ENCODE assay signal across 17 cellular contexts in the genomic region with DNA sequence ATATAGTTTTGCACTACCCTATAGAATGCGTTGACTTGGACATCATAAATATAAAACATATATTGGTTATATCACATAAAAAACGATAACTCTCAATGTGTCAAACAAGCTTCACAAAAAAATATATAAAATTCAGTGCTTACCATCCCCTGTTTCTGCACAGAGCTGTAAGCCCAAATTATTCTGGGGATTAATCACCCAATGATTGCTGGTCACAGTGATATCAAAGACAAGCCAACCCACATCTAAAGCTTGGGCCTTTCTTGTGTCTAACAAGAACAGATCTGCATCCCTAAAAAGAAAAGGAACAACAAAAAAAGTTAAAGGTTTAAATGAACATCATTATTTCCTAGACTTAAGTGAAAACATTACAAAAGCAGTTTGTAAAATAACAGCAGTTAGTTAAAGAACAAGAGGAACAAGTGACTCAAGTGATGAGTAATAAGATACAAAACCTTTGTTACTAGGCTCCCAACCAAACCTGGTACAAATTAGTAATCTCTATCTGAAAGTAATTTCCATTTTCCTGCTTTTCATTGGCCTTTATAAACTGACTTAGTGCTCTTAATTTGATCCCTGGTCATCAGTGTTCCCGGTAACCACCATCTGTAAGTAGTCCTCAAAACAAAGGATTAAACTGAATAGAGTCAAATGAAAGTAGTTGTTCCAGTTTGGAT.
DNase-seq lines count a peak whose midpoint lies in the region; ATAC-seq and TF ChIP-seq lines count a peak whose summit lies in the region.
"Had no signal": no experiment of that assay in that cellular context is flagged by ENCODE, and none has a peak within 500 bp of the region (broad histone marks: within the 10 kb centered on the region; RNA-seq: fewer than 3 reads in every experiment).

No MANE protein-coding gene starts in this region.

- TF ChIP-seq POLR2A in breast epithelium (IDR thresholded peaks at IDR 0.05) = no peak

- POLR2A ChIA-PET in MCF 10A (lab: Yijun Ruan, JAX) = interaction anchor here (0.5 to 1.5 kb wide), 2 partner anchors 20 to 22 kb away, joined by 3 to 4 read pairs; no protein-coding TSS in a partner anchor
- POLR2A ChIA-PET in activated CD4-positive, alpha-beta memory T cell treated with anti-CD3 and anti-CD28 coated beads, Interleukin-2, amount 10 ng/mL, durations not matched to agents 7 days and 5 days (lab: Charles Lee) = no interaction called here

- no TSS peak for BruUV-seq in MCF 10A (replicated peaks; lab: Mats Ljungman, UMichigan)

- no peaks in the 10 kb centered on the region for H3K9me3 ChIP-seq in breast epithelium
- H3K9me3 ChIP-seq in T-helper 17 cell (ENCODE audit: control insufficient read depth, low read length, poor library complexity, severe bottlenecking) = no peaks in the 10 kb centered on the region
- H3K9me3 ChIP-seq: A549, pancreas had no signal

- CTCF ChIA-PET in MCF 10A (lab: Yijun Ruan, JAX) = no interaction called here
- CTCF ChIA-PET in activated CD4-positive, alpha-beta memory T cell treated with anti-CD3 and anti-CD28 coated beads, Interleukin-2, amount 10 ng/mL, durations not matched to agents 7 days and 5 days (lab: Charles Lee) = no interaction called here

- no peaks in the 10 kb centered on the region for H3K27me3 ChIP-seq in breast epithelium

- no peaks in the 10 kb centered on the region for H3K27me3 Mint-ChIP-seq in MCF 10A (ENCODE audit: insufficient read depth, unreplicated experiment)
- H3K27me3 Mint-ChIP-seq in T-helper 17 cell = no peaks in the 10 kb centered on the region
- H3K27me3 Mint-ChIP-seq in activated CD4-positive, alpha-beta memory T cell treated with anti-CD3 and anti-CD28 coated beads, Interleukin-2, amount 10 ng/mL, durations not matched to agents 7 days and 5 days = no peaks in the 10 kb centered on the region
- H3K27me3 Mint-ChIP-seq: activated B cell treated with CpG ODN at 0.5 μM for 24 hours, type B pancreatic cell had no signal

- peaks cover 10% of the 10 kb centered on the region for H3K4me1 Mint-ChIP-seq in MCF 10A (ENCODE audit: insufficient read depth, unreplicated experiment)
- no peaks in the 10 kb centered on the region for H3K4me1 Mint-ChIP-seq in T-helper 17 cell
- H3K4me1 Mint-ChIP-seq in activated CD4-positive, alpha-beta memory T cell treated with anti-CD3 and anti-CD28 coated beads, Interleukin-2, amount 10 ng/mL, durations not matched to agents 7 days and 5 days = no peaks in the 10 kb centered on the region
- H3K4me1 Mint-ChIP-seq: activated B cell treated with CpG ODN at 0.5 μM for 24 hours had no signal

- no peaks in the 10 kb centered on the region for H3K4me1 ChIP-seq in breast epithelium
- H3K4me1 ChIP-seq: A549, pancreas had no signal

- no peak overlapping the region for H3K27ac ChIP-seq in breast epithelium
- H3K27ac ChIP-seq: A549, pancreas, SK-N-MC had no signal

- H3K27ac Mint-ChIP-seq in MCF 10A (ENCODE audit: low read depth, unreplicated experiment) (peak overlapping the region; percentile 61), T-helper 17 cell (no peak overlapping the region)
- no peak overlapping the region for H3K27ac Mint-ChIP-seq in activated CD4-positive, alpha-beta memory T cell treated with anti-CD3 and anti-CD28 coated beads, Interleukin-2, amount 10 ng/mL, durations not matched to agents 7 days and 5 days
- H3K27ac Mint-ChIP-seq: activated B cell treated with CpG ODN at 0.5 μM for 24 hours, brain, mesothelial cell of epicardium, type B pancreatic cell had no signal

- no peak overlapping the region for H3K4me3 Mint-ChIP-seq in MCF 10A (ENCODE audit: unreplicated experiment)
- no peak overlapping the region for H3K4me3 Mint-ChIP-seq in T-helper 17 cell
- no peak overlapping the region for H3K4me3 Mint-ChIP-seq in activated CD4-positive, alpha-beta memory T cell treated with anti-CD3 and anti-CD28 coated beads, Interleukin-2, amount 10 ng/mL, durations not matched to agents 7 days and 5 days
- H3K4me3 Mint-ChIP-seq: activated B cell treated with CpG ODN at 0.5 μM for 24 hours, brain, mesothelial cell of epicardium, type B pancreatic cell had no signal

- no peaks in the 10 kb centered on the region for H3K9me3 Mint-ChIP-seq in MCF 10A (ENCODE audit: unreplicated experiment)
- H3K9me3 Mint-ChIP-seq in activated CD4-positive, alpha-beta memory T cell treated with anti-CD3 and anti-CD28 coated beads, Interleukin-2, amount 10 ng/mL, durations not matched to agents 7 days and 5 days = peaks cover 7% of the 10 kb centered on the region
- H3K9me3 Mint-ChIP-seq: brain had no signal

- intact Hi-C loops in MCF 10A (cut with micrococcal nuclease) (no loop called here), breast epithelium (cut with DNase I; ENCODE audit: low total_unique reads) (no loop called here)

- H3K36me3 Mint-ChIP-seq in MCF 10A (ENCODE audit: insufficient read depth, unreplicated experiment) (no peaks in the 10 kb centered on the region), T-helper 17 cell (ENCODE audit: low read depth) (no peaks in the 10 kb centered on the region)
- no peaks in the 10 kb centered on the region for H3K36me3 Mint-ChIP-seq in activated CD4-positive, alpha-beta memory T cell treated with anti-CD3 and anti-CD28 coated beads, Interleukin-2, amount 10 ng/mL, durations not matched to agents 7 days and 5 days (ENCODE audit: low read depth)
- H3K36me3 Mint-ChIP-seq: brain had no signal

- no peaks in the 10 kb centered on the region for H3K36me3 ChIP-seq in breast epithelium
- H3K36me3 ChIP-seq: pancreas had no signal

- ATAC-seq in SK-N-SH treated with all-trans-retinoic acid at 6 μM for 48 hours (peak; percentile 30; the same call in 2 of the 3 replicates), T-helper 17 cell (no peak)
- ATAC-seq: A549, pancreas had no signal

- DNase-seq in MCF 10A (ENCODE audit: unreplicated experiment) = peak; percentile 32
- no peak for DNase-seq in breast epithelium (ENCODE audit: low spot score in 2 of 2)
- DNase-seq in fibroblast of peridontal ligament (ENCODE audit: extremely low read depth) = peak; percentile 85
- no peak for DNase-seq in stimulated activated CD4-positive, alpha-beta T cell treated with anti-CD3 and anti-CD28 coated beads, Interleukin-4, amount 100 ng/mL, for 4 hours
- DNase-seq in NCI-H2081 treated with DMSO at 0.1 percent for 48 hours (lab: John Stamatoyannopoulos, UW) = no peak
- no peak for DNase-seq in T-helper 17 cell
- DNase-seq in activated CD4-positive, alpha-beta memory T cell treated with anti-CD3 and anti-CD28 coated beads, Interleukin-2, amount 10 ng/mL, durations not matched to agents 7 days and 5 days = no peak
- DNase-seq: activated B cell treated with CpG ODN at 0.5 μM for 24 hours, DMS53, erythroblast, pancreas had no signal

- TF ChIP-seq CTCF in MCF 10A (IDR thresholded peaks at IDR 0.05; ENCODE audit: unreplicated experiment) (no peak), breast epithelium (IDR thresholded peaks at IDR 0.05) (no peak)

- H3K4me3 ChIP-seq in breast epithelium = no peak overlapping the region
- H3K4me3 ChIP-seq: A549, pancreas, SK-N-MC had no signal

TF ChIP-seq in SK-N-SH treated with all-trans-retinoic acid at 6 μM for 48 hours, 23 proteins besides CTCF, POLR2A, EP300 and RAD21:
- no peak for TF ChIP-seq OSR1 (CRISPR knock-in tag; IDR thresholded peaks at IDR 0.05)
- no peak for TF ChIP-seq ZFP30 (CRISPR knock-in tag; IDR thresholded peaks at IDR 0.05)
- no peak for TF ChIP-seq ZNF565 (CRISPR knock-in tag; conservative IDR thresholded peaks at IDR 0.05; ENCODE audit: low read depth)
- no peak for TF ChIP-seq TCF4 (CRISPR knock-in tag; IDR thresholded peaks at IDR 0.05; ENCODE audit: borderline replicate concordance)
- TF ChIP-seq ZNF70 (CRISPR knock-in tag; IDR thresholded peaks at IDR 0.05) = no peak
- no peak for TF ChIP-seq RARB (CRISPR knock-in tag; IDR thresholded peaks at IDR 0.05)
- no peak for TF ChIP-seq BACH2 (CRISPR knock-in tag; IDR thresholded peaks at IDR 0.05; ENCODE audit: borderline replicate concordance)

Comparison
In these comparisons a context has a peak if more than half of its experiments do, and no peak if none do; other contexts are left out.
1. DNase-seq: peak in MCF 10A (single experiment) and fibroblast of peridontal ligament (single experiment); none in breast epithelium (0 of 2), stimulated activated CD4-positive, alpha-beta T cell treated with anti-CD3 and anti-CD28 coated beads, Interleukin-4, amount 100 ng/mL, for 4 hours (0 of 2), NCI-H2081 treated with DMSO at 0.1 percent for 48 hours (single experiment), T-helper 17 cell (0 of 3) and activated CD4-positive, alpha-beta memory T cell treated with anti-CD3 and anti-CD28 coated beads, Interleukin-2, amount 10 ng/mL, durations not matched to agents 7 days and 5 days (single experiment).